Comparison of ENCODE assay signal across 25 cellular contexts in genomic region chr20:62046431-62046830, GRCh38.
"Had no signal": no experiment of that assay in that cellular context is flagged by ENCODE, and none has a peak within 500 bp of the region (broad histone marks: within the 10 kb centered on the region; RNA-seq: fewer than 3 reads in every experiment).

No MANE protein-coding gene starts in this region.

- H3K4me1 ChIP-seq: parathyroid adenoma, suprapubic skin, thyroid gland, uterus had no signal

- H3K4me2 ChIP-seq: neural progenitor cell had no signal

- H3K9me3 ChIP-seq: esophagus muscularis mucosa, gastrocnemius medialis, heart right ventricle, left lung, psoas muscle, suprapubic skin, thyroid gland, upper lobe of left lung, uterus had no signal

- H3K36me3 ChIP-seq: gastrocnemius medialis, heart right ventricle, left lung, neural progenitor cell, suprapubic skin, thyroid gland, upper lobe of left lung, uterus had no signal

- DNase-seq: effector memory CD8-positive, alpha-beta T cell; gastrocnemius medialis; hypothalamus; mesenchymal stem cell; midbrain; occipital lobe; psoas muscle; retina; stimulated activated CD4-positive, alpha-beta T cell treated with anti-CD3 and anti-CD28 coated beads, Interleukin-2, amount 100 ng/mL, for 48 hours; stimulated activated naive CD4-positive, alpha-beta T cell treated with Interleukin-2 at 50 U/mL for 16 hours; thyroid gland; upper lobe of left lung; uterus had no signal

- H3K27ac ChIP-seq: epithelial cell of prostate, esophagus muscularis mucosa, gastrocnemius medialis, heart right ventricle, left lung, neural progenitor cell, parathyroid adenoma, psoas muscle, skin epidermis, suprapubic skin, thyroid gland, upper lobe of left lung, uterus had no signal

- ATAC-seq: effector memory CD8-positive, alpha-beta T cell; gastrocnemius medialis; heart right ventricle; left lung; natural killer cell treated with Interleukin-12 subunit alpha and Interleukin-12 subunit beta and Interleukin-15 and Interleukin-18, amount 100 ng/mL, for 72 hours; psoas muscle; sciatic nerve had no signal

- H3K9ac ChIP-seq: neural progenitor cell, parathyroid adenoma had no signal

- H2AFZ ChIP-seq: neural progenitor cell, parathyroid adenoma had no signal

- FAIRE-seq: islet of Langerhans had no signal

- H3K4me3 ChIP-seq: esophagus muscularis mucosa, gastrocnemius medialis, heart right ventricle, left lung, lung, neural progenitor cell, psoas muscle, skin epidermis, suprapubic skin, thyroid gland, upper lobe of left lung, uterus had no signal

- H3K27me3 ChIP-seq: esophagus muscularis mucosa, gastrocnemius medialis, heart right ventricle, left lung, neural progenitor cell, suprapubic skin, thyroid gland, upper lobe of left lung, uterus had no signal
